1 cellular context compared by ENCODE assay signal in the genomic region with DNA sequence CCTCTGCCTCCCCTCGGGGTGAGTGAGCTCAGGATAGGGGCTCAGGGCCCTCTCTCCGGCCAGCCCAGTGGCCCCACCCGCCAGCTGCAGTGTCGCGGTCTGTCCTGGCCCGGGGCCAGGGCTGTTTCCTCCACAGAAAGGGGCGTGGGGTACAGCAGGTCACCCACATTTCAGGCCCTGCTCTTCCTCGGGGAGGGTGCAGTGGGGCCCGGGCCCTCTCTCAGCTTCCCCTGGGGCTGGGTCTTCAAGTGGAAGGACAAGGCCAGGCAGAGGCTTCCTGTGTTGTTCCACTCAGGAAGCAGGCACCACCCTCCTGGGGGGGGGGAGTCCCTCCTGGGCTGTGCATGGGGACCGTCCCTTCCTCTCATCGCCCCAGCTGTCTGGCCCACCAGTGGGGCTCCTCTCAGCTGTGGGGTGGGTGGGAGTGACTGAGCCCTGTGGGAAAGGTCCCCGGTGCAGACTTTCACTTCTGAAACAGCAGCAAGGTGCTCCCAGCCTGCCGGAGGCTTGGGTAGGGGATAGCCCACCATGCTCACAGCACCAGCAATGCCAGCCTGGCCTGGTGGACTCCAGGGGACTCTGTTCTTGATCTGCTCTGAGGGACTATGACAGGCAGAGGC.
TF ChIP-seq lines count a peak whose summit lies in the region.

No MANE protein-coding gene starts in this region.

TF ChIP-seq in K562, 482 proteins besides CTCF, POLR2A, EP300 and RAD21:
- no peak for TF ChIP-seq L3MBTL2 (IDR thresholded peaks at IDR 0.05)
- TF ChIP-seq, protein P1, sequence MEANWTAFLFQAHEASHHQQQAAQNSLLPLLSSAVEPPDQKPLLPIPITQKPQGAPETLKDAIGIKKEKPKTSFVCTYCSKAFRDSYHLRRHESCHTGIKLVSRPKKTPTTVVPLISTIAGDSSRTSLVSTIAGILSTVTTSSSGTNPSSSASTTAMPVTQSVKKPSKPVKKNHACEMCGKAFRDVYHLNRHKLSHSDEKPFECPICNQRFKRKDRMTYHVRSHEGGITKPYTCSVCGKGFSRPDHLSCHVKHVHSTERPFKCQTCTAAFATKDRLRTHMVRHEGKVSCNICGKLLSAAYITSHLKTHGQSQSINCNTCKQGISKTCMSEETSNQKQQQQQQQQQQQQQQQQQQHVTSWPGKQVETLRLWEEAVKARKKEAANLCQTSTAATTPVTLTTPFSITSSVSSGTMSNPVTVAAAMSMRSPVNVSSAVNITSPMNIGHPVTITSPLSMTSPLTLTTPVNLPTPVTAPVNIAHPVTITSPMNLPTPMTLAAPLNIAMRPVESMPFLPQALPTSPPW (CRISPR knock-in tag; IDR thresholded peaks at IDR 0.05): peak; percentile 78
- peak; percentile 73 for TF ChIP-seq NFIC (IDR thresholded peaks at IDR 0.05)
